ENCODE assay signal across 1 cellular context in genomic region chr10:112677689-112678088, GRCh38.
TF ChIP-seq lines count a peak whose summit lies in the region.

No MANE protein-coding gene starts in this region.

TF ChIP-seq in HepG2, 621 proteins besides CTCF, POLR2A, EP300 and RAD21 (continued from another document):
- no peak for TF ChIP-seq HNF4G (IDR thresholded peaks at IDR 0.05; ENCODE audit: borderline replicate concordance, low read depth, low read length)
- TF ChIP-seq HNF4G (CRISPR knock-in tag; IDR thresholded peaks at IDR 0.05; ENCODE audit: borderline replicate concordance, low read depth), result no peak
- no peak for TF ChIP-seq ZGPAT (CRISPR knock-in tag; IDR thresholded peaks at IDR 0.05)
- TF ChIP-seq HMG20A (CRISPR knock-in tag; IDR thresholded peaks at IDR 0.05; ENCODE audit: borderline replicate concordance), result no peak
- TF ChIP-seq RARA (CRISPR knock-in tag; IDR thresholded peaks at IDR 0.05), result no peak
- no peak for TF ChIP-seq TFDP2 (CRISPR knock-in tag; IDR thresholded peaks at IDR 0.05)
- TF ChIP-seq PBX2 (CRISPR knock-in tag; IDR thresholded peaks at IDR 0.05), result no peak
- TF ChIP-seq SNRNP70 (IDR thresholded peaks at IDR 0.05; ENCODE audit: low read depth, low read length), result no peak
- TF ChIP-seq ZNF18 (CRISPR knock-in tag; IDR thresholded peaks at IDR 0.05; ENCODE audit: insufficient replicate concordance), result no peak
